ENCODE assay signal across 8 cellular contexts in genomic region chr2:27753744-27754588, GRCh38. TPM values are rescaled to one million over a fixed set of nuclear protein-coding genes. Genes with fewer than 3 reads are reported as not detected.
DNase-seq lines count a peak whose midpoint lies in the region; ATAC-seq and TF ChIP-seq lines count a peak whose summit lies in the region.

No MANE protein-coding gene starts in this region.

- DNase-seq in Kasumi-1 (lab: John Stamatoyannopoulos, UW) (peak; percentile 84), SJSA1 (ENCODE audit: low read depth in 1 of 2, low spot score in 2 of 2) (peak; percentile 71 to 86), Right ventricle myocardium inferior (ENCODE audit: missing footprints) (peak; percentile 91), putamen (ENCODE audit: low spot score) (peak; percentile 47)
- peak in 3 of 4 experiments; percentile 10 to 48 (median 36) for DNase-seq in activated naive CD4-positive, alpha-beta T cell (lab: John Stamatoyannopoulos, UW)

- peak; percentile 93 for TF ChIP-seq CTCF in DOHH2 (IDR thresholded peaks at IDR 0.05; ENCODE audit: low read depth, low read length, poor library complexity, severe bottlenecking)

- H3K79me2 ChIP-seq in DOHH2 (ENCODE audit: control insufficient read depth, low read length) = no peaks in the 10 kb centered on the region

- no peaks in the 10 kb centered on the region for H3K9me3 ChIP-seq in DOHH2 (ENCODE audit: control insufficient read depth, insufficient read depth, low read length)
- no peaks in the 10 kb centered on the region for H3K9me3 ChIP-seq in SJSA1 (replicated peaks)

- H3K4me3 ChIP-seq in DOHH2 (ENCODE audit: low read length) (no peak overlapping the region), SJSA1 (no peak overlapping the region)

- H3K4me1 ChIP-seq in DOHH2 (ENCODE audit: control insufficient read depth, low read length) = no peaks in the 10 kb centered on the region
- peaks cover 14% of the 10 kb centered on the region for H3K4me1 ChIP-seq in SJSA1 (replicated peaks)

- no peak overlapping the region for H3K4me2 ChIP-seq in DOHH2 (ENCODE audit: low read length)

- H3K9me2 ChIP-seq in DOHH2 (replicated peaks; ENCODE audit: control insufficient read depth, low read length) = no peaks in the 10 kb centered on the region

- H3K27ac ChIP-seq in DOHH2 (ENCODE audit: low read depth, low read length) (no peak overlapping the region), SJSA1 (no peak overlapping the region)

- H3K27me3 ChIP-seq in DOHH2 (ENCODE audit: control insufficient read depth, low read length) (no peaks in the 10 kb centered on the region), SJSA1 (replicated peaks) (no peaks in the 10 kb centered on the region)

- H4K20me1 ChIP-seq in DOHH2 (ENCODE audit: control insufficient read depth, insufficient read depth, low read depth, low read length) = no peaks in the 10 kb centered on the region

- intact Hi-C loops in Right ventricle myocardium inferior (cut with DNase I) = loop anchor here (5.0 kb wide), 1 partner anchor 698 kb away; no protein-coding TSS in a partner anchor

- peak; percentile 82 for ATAC-seq in Right ventricle myocardium inferior
- ATAC-seq in HG02870 (IDR thresholded peaks at IDR 0.05; ENCODE audit: unreplicated experiment) = no peak
- no peak for ATAC-seq in HG03175 (IDR thresholded peaks at IDR 0.05; ENCODE audit: unreplicated experiment)

- H3K36me3 ChIP-seq in DOHH2 (ENCODE audit: control insufficient read depth, low read length) (no peaks in the 10 kb centered on the region), SJSA1 (no peaks in the 10 kb centered on the region)

- no peaks in the 10 kb centered on the region for H3F3A ChIP-seq in DOHH2 (ENCODE audit: control insufficient read depth, insufficient read depth)

RNA-seq across cellular contexts. Expression of gene MRPL33, which starts 17.6 kb away (rescaled TPM):
- total RNA-seq in SJSA1 (2014; rRNA removed; shearing (Covaris generic)) = 184 and 254 TPM in 2 replicates
- total RNA-seq in Right ventricle myocardium inferior = 360 TPM

Comparison
In these comparisons a context has a peak if more than half of its experiments do, and no peak if none do; other contexts are left out.
1. DNase-seq: peak in every context shown above with its lines; median percentile 91 in Right ventricle myocardium inferior; 84 in Kasumi-1; 78 in SJSA1; 47 in putamen; 36 in activated naive CD4-positive, alpha-beta T cell.